ENCODE assay signal across 17 cellular contexts in the genomic region with DNA sequence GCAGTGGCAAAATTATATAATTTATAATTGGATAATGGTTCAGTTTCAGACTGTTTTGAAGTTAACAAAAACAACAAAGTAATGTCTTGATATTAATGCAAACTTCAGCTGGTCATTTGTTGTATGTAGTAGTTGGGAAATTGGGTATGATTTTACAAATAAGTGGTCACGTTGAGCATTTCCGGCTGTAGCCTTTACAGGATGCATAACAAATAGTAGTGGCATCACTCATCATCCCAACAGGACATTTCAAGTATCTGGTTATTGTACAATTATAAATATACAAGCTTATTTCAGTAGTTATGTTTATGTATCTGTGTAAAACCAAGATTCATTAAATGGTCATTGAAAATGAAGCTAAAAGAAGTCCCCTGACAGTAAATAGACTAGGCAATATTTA.
"Had no signal": no experiment of that assay in that cellular context is flagged by ENCODE, and none has a peak within 500 bp of the region (broad histone marks: within the 10 kb centered on the region; RNA-seq: fewer than 3 reads in every experiment).

No MANE protein-coding gene starts in this region.

- DNase-seq: activated CD4-positive, alpha-beta T cell treated with anti-CD3 and anti-CD28 coated beads, Interleukin-2, amount 50 U/mL, for 1 hour; activated naive CD8-positive, alpha-beta T cell treated with anti-CD3 and anti-CD28 coated beads for 36 hours; effector memory CD4-positive, alpha-beta T cell; islet precursor cell; mammary epithelial cell; natural killer cell; nucleus accumbens; posterior cingulate gyrus; retina; stimulated activated CD4-positive, alpha-beta T cell treated with anti-CD3 and anti-CD28 coated beads, Interleukin-2, amount 100 ng/mL, for 48 hours; stimulated activated naive B cell treated with anti-CD40 and anti-IgM and Interleukin-4, amounts not matched to agents 10 μg/mL and 1 μg/mL and 100 μg/mL, for 72 hours; tibial artery had no signal

- H3K9me3 ChIP-seq: vagina had no signal

- H3K9me3 Mint-ChIP-seq: central memory CD8-positive, alpha-beta T cell had no signal

- ATAC-seq: natural killer cell; stimulated activated naive B cell treated with anti-CD40 and anti-IgM and Interleukin-4, amounts not matched to agents 10 μg/mL and 1 μg/mL and 100 μg/mL, for 72 hours had no signal

- H3K36me3 ChIP-seq: vagina had no signal

- H3K27me3 ChIP-seq: tibial artery, vagina had no signal

- H3K27ac Mint-ChIP-seq: activated naive CD8-positive, alpha-beta T cell treated with anti-CD3 and anti-CD28 coated beads for 36 hours; activated T-helper 1 cell treated with anti-CD3 and anti-CD28 coated beads, Interleukin-12 subunit alpha, Interleukin-12 subunit beta, Interleukin-2, Interleukin-4 antibody, amounts not matched to agents 30 ng/mL and 10 ng/mL and 1 ng/mL, durations not matched to agents 14 hours and 24 hours and 36 hours; brain; natural killer cell; stimulated activated naive B cell treated with anti-CD40 and anti-IgM and Interleukin-4, amounts not matched to agents 10 μg/mL and 1 μg/mL and 100 μg/mL, for 72 hours had no signal

- H3K27ac ChIP-seq: epithelial cell of prostate, tibial artery, vagina had no signal

- H3K4me3 Mint-ChIP-seq: activated naive CD8-positive, alpha-beta T cell treated with anti-CD3 and anti-CD28 coated beads for 36 hours; activated T-helper 1 cell treated with anti-CD3 and anti-CD28 coated beads, Interleukin-12 subunit alpha, Interleukin-12 subunit beta, Interleukin-2, Interleukin-4 antibody, amounts not matched to agents 30 ng/mL and 10 ng/mL and 1 ng/mL, durations not matched to agents 14 hours and 24 hours and 36 hours; brain; central memory CD8-positive, alpha-beta T cell; natural killer cell; stimulated activated naive B cell treated with anti-CD40 and anti-IgM and Interleukin-4, amounts not matched to agents 10 μg/mL and 1 μg/mL and 100 μg/mL, for 72 hours had no signal

- H3K4me1 Mint-ChIP-seq: activated naive CD8-positive, alpha-beta T cell treated with anti-CD3 and anti-CD28 coated beads for 36 hours; brain; central memory CD8-positive, alpha-beta T cell; natural killer cell had no signal

- H3K27me3 Mint-ChIP-seq: activated naive CD8-positive, alpha-beta T cell treated with anti-CD3 and anti-CD28 coated beads for 36 hours; brain; central memory CD8-positive, alpha-beta T cell; stimulated activated naive B cell treated with anti-CD40 and anti-IgM and Interleukin-4, amounts not matched to agents 10 μg/mL and 1 μg/mL and 100 μg/mL, for 72 hours had no signal

- H3K4me3 ChIP-seq: tibial artery, vagina had no signal
